ENCODE assay signal across 8 cellular contexts in genomic region chr12:111767362-111768158, GRCh38. TPM values are rescaled to one million over a fixed set of nuclear protein-coding genes. Genes with fewer than 3 reads are reported as not detected.
DNase-seq lines count a peak whose midpoint lies in the region; ATAC-seq, FAIRE-seq and TF ChIP-seq lines count a peak whose summit lies in the region.

No MANE protein-coding gene starts in this region.

- CTCF ChIA-PET in PC-3 (lab: Charles Lee): no interaction called here
- CTCF ChIA-PET in endothelial cell of umbilical vein (lab: Charles Lee): interaction anchor here (1.3 to 2.5 kb wide), 9 partner anchors 8 to 52 kb away, joined by 4 to 19 read pairs (median 5); no protein-coding TSS in a partner anchor

- H3K36me3 Mint-ChIP-seq in naive B cell: peaks cover 0 to 4% of the 10 kb centered on the region in 2 donors

- H4K20me1 ChIP-seq in PC-3 (ENCODE audit: low read length): no peaks in the 10 kb centered on the region
- no peaks in the 10 kb centered on the region for H4K20me1 ChIP-seq in endothelial cell of umbilical vein (replicated peaks; ENCODE audit: control insufficient read depth, extremely low read depth, insufficient read depth, low read length)

- no peak for TF ChIP-seq CTCF in PC-3 (conservative IDR thresholded peaks at IDR 0.05; ENCODE audit: low read depth, low read length)
- no peak for TF ChIP-seq CTCF in endothelial cell of umbilical vein (IDR thresholded peaks at IDR 0.05; ENCODE audit: extremely low read depth in 1 of 2, insufficient read depth in 1 of 2, low read depth in 1 of 2, low read length in 2 of 2)

- H3K4me1 ChIP-seq in PC-3 (ENCODE audit: insufficient read depth, low read length) (peaks cover 7% of the 10 kb centered on the region; the same call in 1 of the 2 replicates), endothelial cell of umbilical vein (ENCODE audit: control insufficient read depth, extremely low read depth, insufficient read depth, low read length) (peaks cover 18% of the 10 kb centered on the region)

- H3K27me3 Mint-ChIP-seq in naive B cell: no peaks in the 10 kb centered on the region

- no peak for ATAC-seq in PC-3
- ATAC-seq in naive B cell (ENCODE audit: low read depth in 2 of 2): no peak
- no peak for ATAC-seq in GM18861 (IDR thresholded peaks at IDR 0.05; ENCODE audit: unreplicated experiment)
- ATAC-seq in GM18498 (IDR thresholded peaks at IDR 0.05; ENCODE audit: unreplicated experiment): no peak

- H3K4me1 Mint-ChIP-seq in naive B cell: peaks cover 36 to 52% (median 50%) of the 10 kb centered on the region in 3 donors

- H3K27me3 ChIP-seq in PC-3 (ENCODE audit: low read length): 0 out of 2 replicates have a peak, but pooled peaks cover 3% of the 10 kb centered on the region
- H3K27me3 ChIP-seq in endothelial cell of umbilical vein (ENCODE audit: control insufficient read depth in 2 of 2, insufficient read depth in 2 of 2, low read length in 2 of 2): peaks cover 0 to 2% of the 10 kb centered on the region in 2 experiments

- TF ChIP-seq POLR2A in endothelial cell of umbilical vein (IDR thresholded peaks at IDR 0.05; ENCODE audit: low read depth, low read length): no peak
- TF ChIP-seq POLR2A in GM12891 (IDR thresholded peaks at IDR 0.05; ENCODE audit: low read depth, low read length): no peak

- no peaks in the 10 kb centered on the region for H3K9me1 ChIP-seq in endothelial cell of umbilical vein (replicated peaks; ENCODE audit: control insufficient read depth, extremely low read depth, insufficient read depth, low read length)

- H3K4me3 ChIP-seq in PC-3 (ENCODE audit: low read length) (peak overlapping the region; percentile 56; the same call in 1 of the 2 replicates), endothelial cell of umbilical vein (replicated peaks in 1 of 3; ENCODE audit: insufficient read depth in 1 of 3, low read depth in 1 of 3, low read length in 3 of 3) (peak overlapping the region; percentile 58 to 75 (median 68))

- FAIRE-seq in endothelial cell of umbilical vein (lab: Jason Lieb, UNC) (peak; percentile 42), GM12891 (lab: Jason Lieb, UNC) (no peak)

- H3K4me2 ChIP-seq in PC-3 (ENCODE audit: low read length): peak overlapping the region; percentile 74
- H3K4me2 ChIP-seq in endothelial cell of umbilical vein (ENCODE audit: insufficient read depth, low read length): peak overlapping the region; percentile 95

- H2AFZ ChIP-seq in PC-3 (ENCODE audit: low read length): peak overlapping the region; percentile 63; the same call in 1 of the 2 replicates
- peak overlapping the region; percentile 81 for H2AFZ ChIP-seq in endothelial cell of umbilical vein (ENCODE audit: low read depth, low read length)

- dilution Hi-C loops in endothelial cell of umbilical vein (cut with MboI; ENCODE audit: extremely low pct_ligation_motif_present, low sequenced_read_pairs): no loop called here

- H3K27ac ChIP-seq in PC-3 (ENCODE audit: low read length) (no peak overlapping the region), endothelial cell of umbilical vein (ENCODE audit: insufficient read depth, low read depth, low read length) (peak overlapping the region; percentile 58)

- peak overlapping the region; percentile 71 to 97 (median 92) for H3K4me3 Mint-ChIP-seq in naive B cell

- H3K9ac ChIP-seq in PC-3 (ENCODE audit: low read length): no peak overlapping the region
- peak overlapping the region; percentile 72 for H3K9ac ChIP-seq in endothelial cell of umbilical vein (replicated peaks; ENCODE audit: extremely low read depth, insufficient read depth, low read length)

- H3K9me3 Mint-ChIP-seq in naive B cell: no peaks in the 10 kb centered on the region

- no peaks in the 10 kb centered on the region for H3K9me3 ChIP-seq in PC-3 (ENCODE audit: low read length)
- H3K9me3 ChIP-seq in endothelial cell of umbilical vein (replicated peaks; ENCODE audit: control insufficient read depth, insufficient read depth, low read length): no peaks in the 10 kb centered on the region

- intact Hi-C loops in PC-3 (cut with micrococcal nuclease) (loop anchor here (5.0 kb wide), 1 partner anchor 45 kb away; no protein-coding TSS in a partner anchor), endothelial cell of umbilical vein (cut with micrococcal nuclease) (loop anchor here (1.0 to 2.0 kb wide), 2 partner anchors 8 to 15 kb away; no protein-coding TSS in a partner anchor)

- H3K27ac Mint-ChIP-seq in naive B cell: peak overlapping the region in 4 of 6 donors; percentile 75 to 87 (median 84)

- POLR2A ChIA-PET in PC-3 (lab: Charles Lee; ENCODE audit: unreplicated experiment) (interaction anchor here (0.6 kb wide), 2 partner anchors 17 to 188 kb away, joined by 3 read pairs; no protein-coding TSS in a partner anchor), endothelial cell of umbilical vein (lab: Charles Lee) (no interaction called here)

- DNase-seq in DMS53 (lab: John Stamatoyannopoulos, UW) (peak; percentile 64), PC-3 (no peak), endothelial cell of umbilical vein (ENCODE audit: low read depth, low spot score) (peak; percentile 59), naive B cell (no peak), GM12891 (ENCODE audit: insufficient read length, low spot score) (no peak)
- DNase-seq in stimulated activated CD4-positive, alpha-beta T cell treated with anti-CD3 and anti-CD28 coated beads, Interleukin-2, amount 100 ng/mL, for 24 hours: no peak

- H3K79me2 ChIP-seq in PC-3 (ENCODE audit: low read length) (no peaks in the 10 kb centered on the region), endothelial cell of umbilical vein (ENCODE audit: control insufficient read depth, insufficient read depth, low read length) (peaks cover 9% of the 10 kb centered on the region)

- no peaks in the 10 kb centered on the region for H3K36me3 ChIP-seq in PC-3 (ENCODE audit: low read depth, low read length)
- H3K36me3 ChIP-seq in endothelial cell of umbilical vein (ENCODE audit: control insufficient read depth in 2 of 2, extremely low read depth in 1 of 2, insufficient read depth in 2 of 2, low read length in 2 of 2): no peaks in the 10 kb centered on the region

- no peaks in the 10 kb centered on the region for H3K9me2 ChIP-seq in PC-3 (replicated peaks; ENCODE audit: low read length)

- H3F3A ChIP-seq in PC-3 (ENCODE audit: low read length, unreplicated experiment): no peaks in the 10 kb centered on the region

- BruUV-seq in PC-3 (replicated peaks; lab: Mats Ljungman, UMichigan) (TSS peak; percentile 17), endothelial cell of umbilical vein (replicated peaks; lab: Mats Ljungman, UMichigan) (TSS peak; percentile 41)

TF ChIP-seq in endothelial cell of umbilical vein, 7 proteins besides CTCF, POLR2A, EP300 and RAD21:
- no peak for TF ChIP-seq MYC (IDR thresholded peaks at IDR 0.05; ENCODE audit: low read depth, low read length)
- TF ChIP-seq JUN (IDR thresholded peaks at IDR 0.05; ENCODE audit: borderline replicate concordance, insufficient read depth, insufficient read length, low read depth): peak; percentile 18
- TF ChIP-seq FOS (IDR thresholded peaks at IDR 0.05; ENCODE audit: borderline replicate concordance, insufficient read depth, low read length): peak; percentile 59

TF ChIP-seq in GM12891, 5 proteins besides CTCF, POLR2A, EP300 and RAD21:
- TF ChIP-seq POLR2AphosphoS5 (IDR thresholded peaks at IDR 0.05; ENCODE audit: low read depth, low read length) (no peak), TAF1 (IDR thresholded peaks at IDR 0.05; ENCODE audit: low read depth, low read length) (no peak), POU2F2 (IDR thresholded peaks at IDR 0.05; ENCODE audit: low read depth, low read length) (no peak), SPI1 (IDR thresholded peaks at IDR 0.05; ENCODE audit: low read depth, low read length) (no peak), PAX5 (IDR thresholded peaks at IDR 0.05; ENCODE audit: insufficient read depth, low read length, severe bottlenecking) (no peak)

RNA-seq across cellular contexts. Expression of gene ALDH2, which starts 0.8 kb away (rescaled TPM):
- total RNA-seq in PC-3 (2014; rRNA removed) (0.35 and 2.0 TPM in 2 replicates), endothelial cell of umbilical vein (71.4 and 86.5 TPM in 2 replicates)
- polyA plus RNA-seq in endothelial cell of umbilical vein (58.9 and 69.5 TPM in 2 replicates), naive B cell (ENCODE audit: low read depth in 6 of 6) (10 to 100 TPM; 11.5 to 16.9 (median 13.2) TPM)
- 73.4 and 73.8 TPM in 2 replicates for polyA plus RNA-seq in endothelial cell of umbilical vein (2011; cell fraction: cytosol; rRNA removed)
- polyA plus RNA-seq in endothelial cell of umbilical vein (2011; cell fraction: nucleus; rRNA removed): 50.2 and 51.5 TPM in 2 replicates
- 63.6 and 129 TPM in 2 replicates for polyA plus RNA-seq in endothelial cell of umbilical vein (2012)
- polyA minus RNA-seq in endothelial cell of umbilical vein: 61.3 and 61.6 TPM in 2 replicates
- polyA minus RNA-seq in endothelial cell of umbilical vein (2011; cell fraction: cytosol; rRNA and poly(A)+ RNA removed): 1.9 TPM
- 8.6 and 16.6 TPM in 2 replicates for polyA minus RNA-seq in endothelial cell of umbilical vein (2011; cell fraction: nucleus; rRNA and poly(A)+ RNA removed)
- 10.5 TPM for polyA plus RNA-seq in GM12891 (2012; ENCODE audit: low read depth, missing spikeins)

Comparison
In these comparisons a context has a peak if more than half of its experiments do, and no peak if none do; other contexts are left out.
1. DNase-seq: peak in DMS53 (single experiment) and endothelial cell of umbilical vein (single experiment); none in PC-3 (single experiment), naive B cell (single experiment), GM12891 (single experiment) and stimulated activated CD4-positive, alpha-beta T cell treated with anti-CD3 and anti-CD28 coated beads, Interleukin-2, amount 100 ng/mL, for 24 hours (0 of 2).
2. RNA of gene ALDH2, which starts 0.8 kb away (total RNA-seq): 71.4 to 86.5 TPM in endothelial cell of umbilical vein; 0.35 to 2.0 TPM in PC-3; every median in the first group is over 10 times any median in the second.